Comparison of ENCODE assay signal across 8 cellular contexts in the genomic region with DNA sequence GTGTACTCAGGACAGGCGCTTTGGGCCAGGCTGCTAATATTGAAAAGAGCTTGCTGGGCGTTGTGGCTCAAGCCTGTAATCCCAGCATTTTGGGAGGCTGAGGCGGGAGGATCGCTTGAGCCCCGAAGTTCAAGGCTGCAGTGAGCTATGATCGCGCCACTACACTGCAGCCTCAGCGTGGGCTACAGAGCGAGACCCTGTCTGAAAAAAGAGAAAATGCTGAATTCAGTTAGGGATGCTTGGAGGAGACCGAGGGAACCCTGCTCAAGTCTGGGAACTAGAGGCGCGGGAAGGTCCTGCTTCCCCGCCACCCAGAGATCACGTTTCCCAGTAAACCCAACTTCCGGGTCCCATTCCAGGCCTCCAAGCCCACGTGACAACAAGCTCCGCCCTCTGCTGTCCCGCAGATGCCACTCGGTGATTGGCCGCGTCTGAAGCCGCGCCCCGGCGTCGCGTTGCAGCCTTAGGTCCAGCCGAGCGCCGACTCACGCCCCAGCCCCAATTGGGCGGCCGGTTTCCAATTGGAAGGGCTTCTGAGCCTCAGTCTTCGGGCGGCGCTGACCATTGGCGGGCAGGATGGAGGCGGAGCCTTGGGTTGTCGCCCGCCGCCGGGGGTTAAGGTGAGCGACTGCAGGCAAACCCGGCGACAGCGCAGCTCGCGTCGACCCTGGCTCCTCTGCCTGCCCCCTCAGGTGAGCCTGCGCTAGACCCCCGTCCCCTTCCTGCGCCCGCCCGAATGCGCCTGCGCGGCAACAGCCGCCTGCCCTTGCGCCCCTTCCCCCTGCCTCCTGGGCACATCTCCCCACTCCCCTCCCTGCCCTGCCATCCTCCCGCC. TPM values are rescaled to one million over a fixed set of nuclear protein-coding genes. Genes with fewer than 3 reads are reported as not detected.
A peak's percentile ranks its signal among the peaks of the same experiment; 100 is the strongest.
DNase-seq lines count a peak whose midpoint lies in the region; ATAC-seq and TF ChIP-seq lines count a peak whose summit lies in the region.

A gene with protein sequence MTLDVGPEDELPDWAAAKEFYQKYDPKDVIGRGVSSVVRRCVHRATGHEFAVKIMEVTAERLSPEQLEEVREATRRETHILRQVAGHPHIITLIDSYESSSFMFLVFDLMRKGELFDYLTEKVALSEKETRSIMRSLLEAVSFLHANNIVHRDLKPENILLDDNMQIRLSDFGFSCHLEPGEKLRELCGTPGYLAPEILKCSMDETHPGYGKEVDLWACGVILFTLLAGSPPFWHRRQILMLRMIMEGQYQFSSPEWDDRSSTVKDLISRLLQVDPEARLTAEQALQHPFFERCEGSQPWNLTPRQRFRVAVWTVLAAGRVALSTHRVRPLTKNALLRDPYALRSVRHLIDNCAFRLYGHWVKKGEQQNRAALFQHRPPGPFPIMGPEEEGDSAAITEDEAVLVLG (plus strand): TSS at position 627 of the 835 bp plus-strand sequence. CDS start 396 bp downstream, outside the sequence.

- H3K4me1 ChIP-seq in prostate gland (replicated peaks) (no peaks in the 10 kb centered on the region), urinary bladder (ENCODE audit: insufficient read depth) (no peaks in the 10 kb centered on the region)

- 4% methylated on average over 43 of the region's 60 CpGs for WGBS in prostate gland
- 3% methylated on average over 60 of the region's 60 CpGs for WGBS in urinary bladder

- H3K4me3 ChIP-seq in prostate gland (peak within 1 kb of the TSS; percentile 86 to 95), urinary bladder (ENCODE audit: low read depth, low read length) (peak within 1 kb of the TSS; percentile 96)

- ATAC-seq in GM18499 (IDR thresholded peaks at IDR 0.05; ENCODE audit: insufficient read depth, unreplicated experiment) = peak; percentile 91
- peak; percentile 86 for ATAC-seq in HG02943 (IDR thresholded peaks at IDR 0.05; ENCODE audit: low read depth, unreplicated experiment)
- peak; percentile 96 for ATAC-seq in left ventricle myocardium superior

- H3K27ac ChIP-seq in prostate gland (peak within 1 kb of the TSS; percentile 76 to 78), urinary bladder (ENCODE audit: low read depth) (peak within 1 kb of the TSS; percentile 78)

- H3K27me3 ChIP-seq in prostate gland (replicated peaks; ENCODE audit: insufficient read depth) = no peaks in the 10 kb centered on the region

- intact Hi-C loops in T-helper 2 cell treated with Interferon-gamma antibody and Interleukin-4, amounts not matched to agents 100 ng/mL and 5 ng/mL, for 36 hours (cut with micrococcal nuclease) = loop anchor here (1.0 to 2.0 kb wide), 2 partner anchors 14 to 175 kb away; a partner anchor contains a TSS
- intact Hi-C loops in left ventricle myocardium superior (cut with micrococcal nuclease) = no loop called here
- intact Hi-C loops in prostate gland (cut with DNase I) = loop anchor here (2.0 kb wide), 1 partner anchor 13 kb away; no protein-coding TSS in a partner anchor

- no peaks in the 10 kb centered on the region for H3K36me3 ChIP-seq in prostate gland
- no peaks in the 10 kb centered on the region for H3K36me3 ChIP-seq in urinary bladder (ENCODE audit: insufficient read depth)

- peak in 2 of 4 experiments; percentile 28 to 30 for TF ChIP-seq CTCF in prostate gland (IDR thresholded peaks at IDR 0.05)

- peak; percentile 67 for TF ChIP-seq POLR2A in prostate gland (IDR thresholded peaks at IDR 0.05)

- DNase-seq in NCI-H187 treated with DMSO at 0.1 percent for 48 hours (lab: John Stamatoyannopoulos, UW) = peak; percentile 77
- DNase-seq in anterior cingulate cortex (lab: John Stamatoyannopoulos, UW) = peak; percentile 84 to 99 (median 98)
- DNase-seq in left ventricle myocardium superior = peak; percentile 100
- peak; percentile 100 for DNase-seq in prostate gland (ENCODE audit: low spot score)

- H3K9me3 ChIP-seq in prostate gland = no peaks in the 10 kb centered on the region

RNA-seq across cellular contexts. Expression of the gene that starts here (rescaled TPM):
- 44.5 and 47.6 TPM in 2 replicates for total RNA-seq in T-helper 2 cell treated with Interferon-gamma antibody and Interleukin-4, amounts not matched to agents 100 ng/mL and 5 ng/mL, for 36 hours
- total RNA-seq in left ventricle myocardium superior = 16.7 TPM
- total RNA-seq in prostate gland = 10 to 100 TPM; 37.2 to 45.2 TPM
- 9.1 TPM for total RNA-seq in urinary bladder
- polyA plus RNA-seq in urinary bladder = 28.9 TPM

Comparison
In these comparisons a context has a peak if more than half of its experiments do, and no peak if none do; other contexts are left out.
1. Peak in every context shown above with its lines: DNase-seq, ATAC-seq, H3K4me3 ChIP-seq and H3K27ac ChIP-seq.